Comparison of ENCODE assay signal across 33 cellular contexts in the genomic region with DNA sequence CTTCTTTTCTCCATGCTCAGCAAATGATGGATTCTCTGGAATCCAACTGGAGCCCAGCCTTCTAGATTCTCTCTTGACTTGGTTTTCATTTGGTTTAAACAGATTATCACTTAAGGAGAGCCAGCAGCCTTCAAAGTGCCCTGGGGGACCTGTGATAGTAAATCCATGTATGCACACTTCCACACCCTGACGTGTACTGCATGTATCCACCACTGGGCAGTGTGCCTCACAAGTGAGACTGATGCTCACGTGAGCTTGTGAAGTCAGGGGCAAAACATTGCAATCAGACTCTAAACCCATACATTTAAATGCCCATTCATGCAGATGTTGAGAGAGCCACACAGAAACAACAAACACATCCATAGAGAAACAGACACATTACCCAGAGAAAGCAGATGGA.
"Had no signal": no experiment of that assay in that cellular context is flagged by ENCODE, and none has a peak within 500 bp of the region (broad histone marks: within the 10 kb centered on the region; RNA-seq: fewer than 3 reads in every experiment).

No MANE protein-coding gene starts in this region.

- H3K4me1 Mint-ChIP-seq: activated B cell treated with CpG ODN at 0.5 μM for 24 hours; activated CD8-positive, alpha-beta memory T cell treated with anti-CD3 and anti-CD28 coated beads, Interleukin-2, amount 10 ng/mL, durations not matched to agents 7 days and 5 days; activated naive CD4-positive, alpha-beta T cell treated with anti-CD3 and anti-CD28 coated beads, Interleukin-2, amount 10 ng/mL, durations not matched to agents 7 days and 5 days; activated naive CD8-positive, alpha-beta T cell treated with anti-CD3 and anti-CD28 coated beads, Interleukin-2, amount 10 ng/mL, durations not matched to agents 7 days and 5 days; central memory CD8-positive, alpha-beta T cell had no signal

- DNase-seq: activated B cell treated with CpG ODN at 0.5 μM for 24 hours; activated CD4-positive, alpha-beta memory T cell treated with anti-CD3 and anti-CD28 coated beads for 36 hours; activated CD4-positive, alpha-beta T cell treated with anti-CD3 and anti-CD28 coated beads for 48 hours; activated CD4-positive, alpha-beta T cell treated with anti-CD3 and anti-CD28 coated beads, Interleukin-2, amount 50 U/mL, for 1 hour; activated CD8-positive, alpha-beta memory T cell treated with anti-CD3 and anti-CD28 coated beads, Interleukin-2, amount 10 ng/mL, durations not matched to agents 7 days and 5 days; activated CD8-positive, alpha-beta memory T cell treated with anti-CD3 and anti-CD28 coated beads, Interleukin-2, amount 50 U/mL, for 4 hours; activated CD8-positive, alpha-beta T cell treated with anti-CD3 and anti-CD28 coated beads, Interleukin-2, amount 10 ng/mL, durations not matched to agents 7 days and 5 days; activated gamma-delta T cell; activated naive CD4-positive, alpha-beta T cell; activated naive CD4-positive, alpha-beta T cell treated with anti-CD3 and anti-CD28 coated beads, Interleukin-2, amount 10 ng/mL, durations not matched to agents 7 days and 5 days; activated naive CD8-positive, alpha-beta T cell treated with anti-CD3 and anti-CD28 coated beads, Interleukin-2, amount 10 ng/mL, durations not matched to agents 7 days and 5 days; activated T-cell treated with anti-CD3 and anti-CD28 coated beads, Interleukin-2, amount 50 U/mL, for 1 hour; activated T-cell treated with anti-CD3 and anti-CD28 coated beads, Interleukin-2, amount 50 U/mL, for 48 hours; amniotic stem cell; anterior cingulate cortex; cortex of kidney; dermis blood vessel endothelial cell; effector CD4-positive, alpha-beta T cell; effector memory CD8-positive, alpha-beta T cell; esophagus squamous epithelium; gastrocnemius medialis; heart right ventricle; T-helper 1 cell; T-helper 17 cell; T1000; WERI-Rb-1 had no signal

- ATAC-seq: activated CD4-positive, CD25-positive, alpha-beta regulatory T cell treated with anti-CD3 and anti-CD28 coated beads, Interleukin-2, amount 50 U/mL, for 24 hours; activated CD8-positive, alpha-beta memory T cell treated with anti-CD3 and anti-CD28 coated beads, Interleukin-2, amount 10 ng/mL, durations not matched to agents 7 days and 5 days; activated CD8-positive, alpha-beta T cell treated with anti-CD3 and anti-CD28 coated beads, Interleukin-2, amount 10 ng/mL, durations not matched to agents 7 days and 5 days; activated naive CD4-positive, alpha-beta T cell treated with anti-CD3 and anti-CD28 coated beads, Interleukin-2, amount 50 U/mL, for 72 hours; effector memory CD8-positive, alpha-beta T cell; gastrocnemius medialis; heart right ventricle; T-helper 17 cell had no signal

- H3K4me1 ChIP-seq: heart right ventricle had no signal

- H3K9me3 ChIP-seq: esophagus squamous epithelium, gastrocnemius medialis, heart right ventricle had no signal

- H3K27me3 ChIP-seq: brain microvascular endothelial cell, esophagus squamous epithelium, gastrocnemius medialis, heart right ventricle, hepatocyte had no signal

- H3K27ac ChIP-seq: brain microvascular endothelial cell, epithelial cell of prostate, esophagus squamous epithelium, gastrocnemius medialis, heart right ventricle, hepatocyte, WERI-Rb-1 had no signal

- H3K9me3 Mint-ChIP-seq: activated B cell treated with CpG ODN at 0.5 μM for 24 hours; activated CD4-positive, alpha-beta memory T cell treated with anti-CD3 and anti-CD28 coated beads for 36 hours; activated naive CD4-positive, alpha-beta T cell treated with anti-CD3 and anti-CD28 coated beads, Interleukin-2, amount 10 ng/mL, durations not matched to agents 7 days and 5 days; activated naive CD8-positive, alpha-beta T cell treated with anti-CD3 and anti-CD28 coated beads, Interleukin-2, amount 10 ng/mL, durations not matched to agents 7 days and 5 days; central memory CD8-positive, alpha-beta T cell; effector memory CD8-positive, alpha-beta T cell; T-helper 2 cell treated with Interferon-gamma antibody and Interleukin-4, amounts not matched to agents 5 μg/mL and 100 μg/mL, for 36 hours had no signal

- H2AFZ ChIP-seq: hepatocyte had no signal

- H3K4me3 ChIP-seq: esophagus squamous epithelium, gastrocnemius medialis, heart right ventricle, hepatocyte had no signal

- H3K4me2 ChIP-seq: hepatocyte had no signal

- H3K36me3 ChIP-seq: brain microvascular endothelial cell, esophagus squamous epithelium, gastrocnemius medialis, heart right ventricle, WERI-Rb-1 had no signal

- H3K36me3 Mint-ChIP-seq: activated CD4-positive, alpha-beta memory T cell treated with anti-CD3 and anti-CD28 coated beads for 36 hours; activated CD8-positive, alpha-beta memory T cell treated with anti-CD3 and anti-CD28 coated beads, Interleukin-2, amount 10 ng/mL, durations not matched to agents 7 days and 5 days; activated naive CD4-positive, alpha-beta T cell treated with anti-CD3 and anti-CD28 coated beads, Interleukin-2, amount 10 ng/mL, durations not matched to agents 7 days and 5 days; activated naive CD4-positive, alpha-beta T cell treated with anti-CD3 and anti-CD28 coated beads, Interleukin-2, amount 50 U/mL, for 72 hours; activated naive CD8-positive, alpha-beta T cell treated with anti-CD3 and anti-CD28 coated beads, Interleukin-2, amount 10 ng/mL, durations not matched to agents 7 days and 5 days had no signal

- H3K4me3 Mint-ChIP-seq: activated B cell treated with CpG ODN at 0.5 μM for 24 hours; activated CD4-positive, alpha-beta memory T cell treated with anti-CD3 and anti-CD28 coated beads for 36 hours; activated CD8-positive, alpha-beta memory T cell treated with anti-CD3 and anti-CD28 coated beads, Interleukin-2, amount 10 ng/mL, durations not matched to agents 7 days and 5 days; activated CD8-positive, alpha-beta T cell treated with anti-CD3 and anti-CD28 coated beads, Interleukin-2, amount 10 ng/mL, durations not matched to agents 7 days and 5 days; activated naive CD4-positive, alpha-beta T cell treated with anti-CD3 and anti-CD28 coated beads, Interleukin-2, amount 10 ng/mL, durations not matched to agents 7 days and 5 days; activated naive CD8-positive, alpha-beta T cell treated with anti-CD3 and anti-CD28 coated beads, Interleukin-2, amount 10 ng/mL, durations not matched to agents 7 days and 5 days; central memory CD8-positive, alpha-beta T cell; effector memory CD8-positive, alpha-beta T cell; T-helper 17 cell; T-helper 2 cell treated with Interferon-gamma antibody and Interleukin-4, amounts not matched to agents 5 μg/mL and 100 μg/mL, for 36 hours had no signal

- H3K79me2 ChIP-seq: hepatocyte had no signal

- H3K27ac Mint-ChIP-seq: activated B cell treated with CpG ODN at 0.5 μM for 24 hours; activated CD4-positive, alpha-beta memory T cell treated with anti-CD3 and anti-CD28 coated beads for 36 hours; activated CD8-positive, alpha-beta memory T cell treated with anti-CD3 and anti-CD28 coated beads, Interleukin-2, amount 10 ng/mL, durations not matched to agents 7 days and 5 days; activated CD8-positive, alpha-beta T cell treated with anti-CD3 and anti-CD28 coated beads, Interleukin-2, amount 10 ng/mL, durations not matched to agents 7 days and 5 days; activated naive CD4-positive, alpha-beta T cell treated with anti-CD3 and anti-CD28 coated beads, Interleukin-2, amount 10 ng/mL, durations not matched to agents 7 days and 5 days; activated naive CD8-positive, alpha-beta T cell treated with anti-CD3 and anti-CD28 coated beads, Interleukin-2, amount 10 ng/mL, durations not matched to agents 7 days and 5 days; effector memory CD8-positive, alpha-beta T cell; T-helper 17 cell; T-helper 2 cell treated with Interferon-gamma antibody and Interleukin-4, amounts not matched to agents 5 μg/mL and 100 μg/mL, for 36 hours had no signal
